7 cellular contexts compared by ENCODE assay signal in genomic region chr19:41376998-41377365, GRCh38. TPM values are rescaled to one million over a fixed set of nuclear protein-coding genes. Genes with fewer than 3 reads are reported as not detected.
DNase-seq lines count a peak whose midpoint lies in the region; ATAC-seq and TF ChIP-seq lines count a peak whose summit lies in the region.
"Had no signal": no experiment of that assay in that cellular context is flagged by ENCODE, and none has a peak within 500 bp of the region (broad histone marks: within the 10 kb centered on the region; RNA-seq: fewer than 3 reads in every experiment).

No MANE protein-coding gene starts in this region.

- no peak overlapping the region for H3K27ac ChIP-seq in foreskin keratinocyte
- H3K27ac ChIP-seq: 22Rv1 had no signal

- peak overlapping the region; percentile 68 for H3K4me3 Mint-ChIP-seq in stimulated activated naive CD8-positive, alpha-beta T cell treated with anti-CD3 and anti-CD28 coated beads, Interleukin-15, Interleukin-2, amounts not matched to agents 100 ng/mL and 50 ng/mL, for 24 hours

- no peaks in the 10 kb centered on the region for H3K36me3 Mint-ChIP-seq in stimulated activated naive CD8-positive, alpha-beta T cell treated with anti-CD3 and anti-CD28 coated beads, Interleukin-15, Interleukin-2, amounts not matched to agents 100 ng/mL and 50 ng/mL, for 24 hours (ENCODE audit: low read depth)

- ATAC-seq in foreskin keratinocyte (peak; percentile 48), GM18868 (IDR thresholded peaks at IDR 0.05; ENCODE audit: unreplicated experiment) (no peak)

- peak overlapping the region; percentile 77 for H3K27ac Mint-ChIP-seq in stimulated activated naive CD8-positive, alpha-beta T cell treated with anti-CD3 and anti-CD28 coated beads, Interleukin-15, Interleukin-2, amounts not matched to agents 100 ng/mL and 50 ng/mL, for 24 hours

- H3K27me3 ChIP-seq in foreskin keratinocyte, result no peaks in the 10 kb centered on the region

- no peaks in the 10 kb centered on the region for H3K9me3 Mint-ChIP-seq in stimulated activated naive CD8-positive, alpha-beta T cell treated with anti-CD3 and anti-CD28 coated beads, Interleukin-15, Interleukin-2, amounts not matched to agents 100 ng/mL and 50 ng/mL, for 24 hours

- DNase-seq in DMS53 (lab: John Stamatoyannopoulos, UW) (peak; percentile 43), DMS53 treated with DMSO at 0.1 percent for 48 hours (lab: John Stamatoyannopoulos, UW; ENCODE audit: unreplicated experiment) (no peak), foreskin keratinocyte (no peak), NCI-H2171 (lab: John Stamatoyannopoulos, UW) (no peak)

- H3K4me1 ChIP-seq in foreskin keratinocyte, result peaks cover 12% of the 10 kb centered on the region

- no peaks in the 10 kb centered on the region for H3K27me3 Mint-ChIP-seq in stimulated activated naive CD8-positive, alpha-beta T cell treated with anti-CD3 and anti-CD28 coated beads, Interleukin-15, Interleukin-2, amounts not matched to agents 100 ng/mL and 50 ng/mL, for 24 hours

- peaks cover 27% of the 10 kb centered on the region for H3K4me1 Mint-ChIP-seq in stimulated activated naive CD8-positive, alpha-beta T cell treated with anti-CD3 and anti-CD28 coated beads, Interleukin-15, Interleukin-2, amounts not matched to agents 100 ng/mL and 50 ng/mL, for 24 hours (ENCODE audit: low read depth)

- TF ChIP-seq CTCF in foreskin keratinocyte (conservative IDR thresholded peaks at IDR 0.05), result no peak

RNA-seq across cellular contexts. Expression of gene TMEM91, which starts 0.6 kb away (rescaled TPM):
- total RNA-seq in foreskin keratinocyte, result 3.2 and 4.0 TPM in 2 replicates
- 3.8 and 4.9 TPM in 2 replicates for polyA plus RNA-seq in foreskin keratinocyte

RNA-seq across cellular contexts. Expression of gene B9D2, which starts 13.0 kb away (rescaled TPM):
- 4.4 and 5.8 TPM in 2 replicates for total RNA-seq in foreskin keratinocyte
- 6.7 and 8.5 TPM in 2 replicates for polyA plus RNA-seq in foreskin keratinocyte

RNA-seq across cellular contexts. Expression of gene EXOSC5, which starts 20.2 kb away (rescaled TPM):
- total RNA-seq in foreskin keratinocyte, result 19.6 and 22.7 TPM in 2 replicates
- 30.2 and 35.9 TPM in 2 replicates for polyA plus RNA-seq in foreskin keratinocyte

RNA-seq across cellular contexts. Expression of gene BCKDHA, which starts 20.6 kb away (rescaled TPM):
- 15.9 and 18.7 TPM in 2 replicates for total RNA-seq in foreskin keratinocyte
- 16.9 and 18.6 TPM in 2 replicates for polyA plus RNA-seq in foreskin keratinocyte

RNA-seq across cellular contexts. Expression of gene TGFB1, which starts 23.3 kb away (rescaled TPM):
- total RNA-seq in foreskin keratinocyte, result 26.8 and 26.9 TPM in 2 replicates
- 51.3 and 52.5 TPM in 2 replicates for polyA plus RNA-seq in foreskin keratinocyte
